In the genomic region with DNA sequence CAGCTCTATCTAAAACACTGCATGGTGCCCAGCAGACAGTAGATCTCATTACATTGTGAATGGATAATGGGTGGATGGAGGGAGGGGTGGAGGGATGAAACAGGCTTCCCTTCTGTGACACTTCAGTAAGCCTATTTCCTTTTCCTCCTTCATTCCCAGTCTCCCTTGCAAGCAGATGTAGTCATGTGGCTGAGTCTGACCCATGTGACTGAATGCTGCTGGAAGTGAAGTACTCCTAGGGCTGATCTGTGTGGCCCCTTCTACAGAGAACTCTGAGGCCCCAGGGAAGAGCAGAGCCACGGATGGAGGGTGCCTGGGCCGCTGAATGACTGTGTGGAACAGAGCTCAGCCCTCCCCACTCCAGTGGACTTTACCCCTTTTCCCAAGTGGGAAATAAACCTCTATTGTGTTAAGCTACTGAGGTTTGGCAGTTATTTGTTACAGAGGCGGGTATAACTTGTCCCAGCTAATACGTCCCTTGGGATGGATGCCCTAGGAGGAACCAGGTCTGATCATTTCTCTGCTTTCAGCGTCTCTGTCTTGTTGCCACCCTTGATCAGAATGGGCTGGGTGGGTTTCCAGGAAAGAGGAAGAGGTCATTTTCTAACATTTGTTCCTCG, we compare ENCODE assay signal across 11 cellular contexts.
DNase-seq lines count a peak whose midpoint lies in the region; ATAC-seq lines count a peak whose summit lies in the region.
"Had no signal": no experiment of that assay in that cellular context is flagged by ENCODE, and none has a peak within 500 bp of the region (broad histone marks: within the 10 kb centered on the region; RNA-seq: fewer than 3 reads in every experiment).

No MANE protein-coding gene starts in this region.

- no peaks in the 10 kb centered on the region for H3K79me2 ChIP-seq in mesendoderm (ENCODE audit: control insufficient read depth, insufficient read depth, low read length)

- H3K4me1 Mint-ChIP-seq in stimulated activated naive CD8-positive, alpha-beta T cell treated with anti-CD3 and anti-CD28 coated beads, Interleukin-15, amount 100 ng/mL, for 72 hours, result peaks cover 11% of the 10 kb centered on the region

- no peak overlapping the region for H3K27ac Mint-ChIP-seq in stimulated activated naive CD8-positive, alpha-beta T cell treated with anti-CD3 and anti-CD28 coated beads, Interleukin-15, amount 100 ng/mL, for 72 hours
- H3K27ac Mint-ChIP-seq: CD8-positive, alpha-beta T cell had no signal

- H3K4me1 ChIP-seq in mesendoderm (ENCODE audit: control insufficient read depth, low read depth, low read length), result no peaks in the 10 kb centered on the region
- H3K4me1 ChIP-seq: adrenal gland had no signal

- H3K79me1 ChIP-seq in mesendoderm (ENCODE audit: low read length), result no peaks in the 10 kb centered on the region

- no peak overlapping the region for H3K9ac ChIP-seq in mesendoderm (ENCODE audit: low read length)

- ATAC-seq in stimulated activated naive CD8-positive, alpha-beta T cell treated with anti-CD3 and anti-CD28 coated beads, Interleukin-15, amount 100 ng/mL, for 72 hours, result no peak
- ATAC-seq: CD8-positive, alpha-beta T cell; PC-3 had no signal

- no peak overlapping the region for H4K8ac ChIP-seq in mesendoderm (ENCODE audit: low read depth, low read length)

- H2BK15ac ChIP-seq in mesendoderm (replicated peaks; ENCODE audit: low read depth), result no peak overlapping the region

- no peak overlapping the region for H3K23ac ChIP-seq in mesendoderm (ENCODE audit: low read length)

- H2BK5ac ChIP-seq in mesendoderm (ENCODE audit: low read length), result no peak overlapping the region

- in situ Hi-C loops in SK-MEL-5 (cut with HindIII; ENCODE audit: low pct_unique_long_range_greater_than_20kb, low sequenced_read_pairs), result no loop called here

- DNase-seq in DMS153 treated with DMSO at 0.1 percent for 48 hours (lab: John Stamatoyannopoulos, UW; ENCODE audit: unreplicated experiment) (peak; percentile 83), NCI-H1417 treated with DMSO at 0.1 percent for 48 hours (lab: John Stamatoyannopoulos, UW) (peak; percentile 21), SK-MEL-5 (ENCODE audit: low read depth, low spot score) (peak; percentile 59), mesendoderm (peak; percentile 78), hepatic stellate cell (ENCODE audit: low spot score) (no peak), NCI-H1048 (lab: John Stamatoyannopoulos, UW) (no peak)
- no peak for DNase-seq in stimulated activated naive CD8-positive, alpha-beta T cell treated with anti-CD3 and anti-CD28 coated beads, Interleukin-15, amount 100 ng/mL, for 72 hours
- DNase-seq: MG63, PC-3 had no signal

- no peaks in the 10 kb centered on the region for H3K9me3 Mint-ChIP-seq in stimulated activated naive CD8-positive, alpha-beta T cell treated with anti-CD3 and anti-CD28 coated beads, Interleukin-15, amount 100 ng/mL, for 72 hours
- H3K9me3 Mint-ChIP-seq: CD8-positive, alpha-beta T cell had no signal

- no peak overlapping the region for H3K27ac ChIP-seq in mesendoderm (ENCODE audit: low read depth, low read length)
- H3K27ac ChIP-seq: adrenal gland had no signal

- H3K27me3 Mint-ChIP-seq in stimulated activated naive CD8-positive, alpha-beta T cell treated with anti-CD3 and anti-CD28 coated beads, Interleukin-15, amount 100 ng/mL, for 72 hours, result peaks cover 35% of the 10 kb centered on the region

- H3K4ac ChIP-seq in mesendoderm (ENCODE audit: low read depth, low read length), result no peak overlapping the region

- no peak overlapping the region for H2BK120ac ChIP-seq in mesendoderm (ENCODE audit: low read depth, low read length)

- H3K4me3 ChIP-seq in mesendoderm (ENCODE audit: low read length), result no peak overlapping the region
- H3K4me3 ChIP-seq: adrenal gland, MG63 had no signal

- no peaks in the 10 kb centered on the region for H3K27me3 ChIP-seq in mesendoderm (ENCODE audit: insufficient read depth, low read length, poor library complexity)
- H3K27me3 ChIP-seq: adrenal gland, MG63 had no signal

- H4K5ac ChIP-seq in mesendoderm (ENCODE audit: low read length), result no peak overlapping the region

- WGBS in mesendoderm (ENCODE audit: extremely low coverage, insufficient coverage, low lambda C conversion rate), result no CpG with 5 or more reads among the region's 6 CpGs

- no peak overlapping the region for H3K18ac ChIP-seq in mesendoderm (ENCODE audit: low read length)

- no peak overlapping the region for H3K56ac ChIP-seq in mesendoderm (ENCODE audit: low read length)

- H2AK5ac ChIP-seq in mesendoderm (ENCODE audit: low read length), result no peak overlapping the region

- H3K4me2 ChIP-seq in mesendoderm (ENCODE audit: low read length), result no peak overlapping the region

- no peaks in the 10 kb centered on the region for H3K36me3 ChIP-seq in mesendoderm (ENCODE audit: control insufficient read depth, insufficient read depth, low read length)
- H3K36me3 ChIP-seq: adrenal gland, MG63 had no signal

- H3K4me3 Mint-ChIP-seq in stimulated activated naive CD8-positive, alpha-beta T cell treated with anti-CD3 and anti-CD28 coated beads, Interleukin-15, amount 100 ng/mL, for 72 hours, result no peak overlapping the region
- H3K4me3 Mint-ChIP-seq: CD8-positive, alpha-beta T cell had no signal

Comparison
In these comparisons a context has a peak if more than half of its experiments do, and no peak if none do; other contexts are left out.
1. DNase-seq: peak in DMS153 treated with DMSO at 0.1 percent for 48 hours (single experiment), NCI-H1417 treated with DMSO at 0.1 percent for 48 hours (single experiment), SK-MEL-5 (single experiment) and mesendoderm (single experiment); none in hepatic stellate cell (single experiment), NCI-H1048 (single experiment) and stimulated activated naive CD8-positive, alpha-beta T cell treated with anti-CD3 and anti-CD28 coated beads, Interleukin-15, amount 100 ng/mL, for 72 hours (0 of 2).